ENCODE assay signal across 13 cellular contexts in genomic region chr9:91883503-91883902, GRCh38.
A peak's percentile ranks its signal among the peaks of the same experiment; 100 is the strongest.
DNase-seq lines count a peak whose midpoint lies in the region; ATAC-seq and TF ChIP-seq lines count a peak whose summit lies in the region.
"Had no signal": no experiment of that assay in that cellular context is flagged by ENCODE, and none has a peak within 500 bp of the region (broad histone marks: within the 10 kb centered on the region; RNA-seq: fewer than 3 reads in every experiment).

No MANE protein-coding gene starts in this region.

- intact Hi-C loops in right cardiac atrium (cut with DNase I): no loop called here
- intact Hi-C loops in Right ventricle myocardium superior (cut with DNase I): no loop called here

- H3K36me3 Mint-ChIP-seq in mesothelial cell of epicardium: peaks cover 14% of the 10 kb centered on the region
- H3K36me3 Mint-ChIP-seq in osteocyte (ENCODE audit: unreplicated experiment): peaks cover 10% of the 10 kb centered on the region
- H3K36me3 Mint-ChIP-seq: CD4-positive, CD25-positive, alpha-beta regulatory T cell had no signal

- H3K9me3 Mint-ChIP-seq in mesothelial cell of epicardium (no peaks in the 10 kb centered on the region), osteocyte (ENCODE audit: unreplicated experiment) (no peaks in the 10 kb centered on the region)
- H3K9me3 Mint-ChIP-seq: CD4-positive, CD25-positive, alpha-beta regulatory T cell had no signal

- H3K27me3 Mint-ChIP-seq in mesothelial cell of epicardium (ENCODE audit: low read depth) (peaks cover 6% of the 10 kb centered on the region), osteocyte (ENCODE audit: unreplicated experiment) (no peaks in the 10 kb centered on the region)

- no peak overlapping the region for H3K4me3 ChIP-seq in right cardiac atrium (ENCODE audit: low read length)
- H3K4me3 ChIP-seq: BLaER1 treated with 17β-estradiol and CSF1 and Interleukin-3, amounts not matched to agents 10 nM and 100 nM; HAP-1 had no signal

- H3K4me1 ChIP-seq in right cardiac atrium (ENCODE audit: control insufficient read depth, insufficient read depth, low read length): no peaks in the 10 kb centered on the region
- H3K4me1 ChIP-seq: BLaER1 treated with 17β-estradiol and CSF1 and Interleukin-3, amounts not matched to agents 10 nM and 100 nM; HAP-1 had no signal

- no peaks in the 10 kb centered on the region for H3K27me3 ChIP-seq in right cardiac atrium (ENCODE audit: control insufficient read depth, insufficient read depth)
- H3K27me3 ChIP-seq: BLaER1 treated with 17β-estradiol and CSF1 and Interleukin-3, amounts not matched to agents 10 nM and 100 nM had no signal

- H3K4me3 Mint-ChIP-seq in mesothelial cell of epicardium (no peak overlapping the region), osteocyte (ENCODE audit: unreplicated experiment) (no peak overlapping the region)
- H3K4me3 Mint-ChIP-seq: CD4-positive, CD25-positive, alpha-beta regulatory T cell had no signal

- TF ChIP-seq CTCF in mesothelial cell of epicardium (IDR thresholded peaks at IDR 0.05; ENCODE audit: unreplicated experiment) (no peak), osteocyte (IDR thresholded peaks at IDR 0.05) (no peak)

- WGBS in right cardiac atrium: 83% methylated on average over 3 of the region's 3 CpGs

- H3K4me1 Mint-ChIP-seq in mesothelial cell of epicardium: peaks cover 42% of the 10 kb centered on the region
- peaks cover 54% of the 10 kb centered on the region for H3K4me1 Mint-ChIP-seq in osteocyte (ENCODE audit: unreplicated experiment)
- H3K4me1 Mint-ChIP-seq: CD4-positive, CD25-positive, alpha-beta regulatory T cell had no signal

- peak overlapping the region; percentile 31 for H3K27ac ChIP-seq in right cardiac atrium (ENCODE audit: low read length)
- H3K27ac ChIP-seq: BLaER1 treated with 17β-estradiol and CSF1 and Interleukin-3, amounts not matched to agents 10 nM and 100 nM had no signal

- H3K27ac Mint-ChIP-seq in mesothelial cell of epicardium (peak overlapping the region; percentile 22), osteocyte (ENCODE audit: unreplicated experiment) (peak overlapping the region; percentile 27)
- H3K27ac Mint-ChIP-seq: CD4-positive, CD25-positive, alpha-beta regulatory T cell had no signal

- H3K9me3 ChIP-seq in right cardiac atrium (ENCODE audit: control insufficient read depth, low read length): no peaks in the 10 kb centered on the region
- H3K9me3 ChIP-seq: BLaER1 treated with 17β-estradiol and CSF1 and Interleukin-3, amounts not matched to agents 10 nM and 100 nM; HAP-1 had no signal

- ATAC-seq in right cardiac atrium (peak; percentile 74 to 81), Right ventricle myocardium superior (ENCODE audit: poor library complexity) (no peak)

- DNase-seq in right cardiac atrium (no peak), Right ventricle myocardium superior (no peak), mesothelial cell of epicardium (ENCODE audit: low spot score in 2 of 2, unreplicated experiment in 2 of 2) (no peak), osteocyte (ENCODE audit: extremely low spot score, unreplicated experiment) (no peak), nucleus accumbens (lab: John Stamatoyannopoulos, UW) (no peak)
- no peak for DNase-seq in effector CD4-positive, alpha-beta T cell
- DNase-seq in stimulated activated CD4-positive, alpha-beta T cell treated with anti-CD3 and anti-CD28 coated beads, Interleukin-1b, Interleukin-23, amount 100 ng/mL, for 48 hours: no peak
- DNase-seq: ACHN; CD4-positive, CD25-positive, alpha-beta regulatory T cell; DMS53; GF-D8 had no signal
